In the genomic region with DNA sequence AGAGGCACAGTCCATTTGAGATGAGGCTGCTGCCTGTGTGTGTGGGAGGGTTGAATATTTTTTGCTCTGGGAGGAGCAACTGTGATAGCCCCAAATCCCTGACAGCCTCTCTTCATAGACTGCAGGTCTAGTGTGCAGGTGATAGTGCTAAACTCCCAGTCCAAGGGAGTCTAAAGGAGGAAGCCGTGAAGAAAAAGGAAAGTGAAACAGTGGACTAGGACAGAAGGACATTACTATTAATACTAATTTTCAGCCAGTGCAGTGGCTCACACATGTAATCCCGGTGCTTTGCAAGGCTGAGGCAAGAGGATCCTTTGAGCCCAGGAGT, we compare ENCODE assay signal across 8 cellular contexts.
DNase-seq lines count a peak whose midpoint lies in the region; ATAC-seq, FAIRE-seq and TF ChIP-seq lines count a peak whose summit lies in the region.

No MANE protein-coding gene starts in this region.

- no CpG with 5 or more reads among the region's 2 CpGs for WGBS in neuronal stem cell (ENCODE audit: extremely low coverage in 2 of 2, insufficient read length in 2 of 2, insufficient replicate concordance in 1 of 2), 2 donors

- H4K8ac ChIP-seq in neuronal stem cell (ENCODE audit: low read depth, low read length): no peak overlapping the region

- H3K14ac ChIP-seq in neuronal stem cell (ENCODE audit: low read length): no peak overlapping the region

- H3K4me2 ChIP-seq in neuronal stem cell (ENCODE audit: insufficient read depth, low read length, poor library complexity, severe bottlenecking): no peak overlapping the region

- no peak for TF ChIP-seq CTCF in MCF 10A (IDR thresholded peaks at IDR 0.05; ENCODE audit: unreplicated experiment)

- no peaks in the 10 kb centered on the region for H3K27me3 ChIP-seq in neuronal stem cell (ENCODE audit: control insufficient read depth in 3 of 3, insufficient read depth in 3 of 3, low read depth in 1 of 3, low read length in 3 of 3)

- H2BK120ac ChIP-seq in neuronal stem cell (ENCODE audit: low read depth, low read length): no peak overlapping the region

- H2BK5ac ChIP-seq in neuronal stem cell (ENCODE audit: low read length): no peak overlapping the region

- H3K18ac ChIP-seq in neuronal stem cell (ENCODE audit: low read length): no peak overlapping the region

- no peak overlapping the region for H2AK5ac ChIP-seq in neuronal stem cell (ENCODE audit: low read depth, low read length)

- H3K27me3 Mint-ChIP-seq in MCF 10A (ENCODE audit: insufficient read depth, unreplicated experiment): no peaks in the 10 kb centered on the region
- H3K27me3 Mint-ChIP-seq in naive thymus-derived CD8-positive, alpha-beta T cell: peaks cover 0 to 2% (median 0%) of the 10 kb centered on the region in 5 donors
- no peaks in the 10 kb centered on the region for H3K27me3 Mint-ChIP-seq in activated CD4-positive, alpha-beta memory T cell treated with anti-CD3 and anti-CD28 coated beads for 36 hours

- peaks cover 9% of the 10 kb centered on the region for H3K36me3 Mint-ChIP-seq in MCF 10A (ENCODE audit: insufficient read depth, unreplicated experiment)
- no peaks in the 10 kb centered on the region for H3K36me3 Mint-ChIP-seq in naive thymus-derived CD8-positive, alpha-beta T cell
- H3K36me3 Mint-ChIP-seq in activated CD4-positive, alpha-beta memory T cell treated with anti-CD3 and anti-CD28 coated beads for 36 hours: no peaks in the 10 kb centered on the region

- H3K4me1 Mint-ChIP-seq in MCF 10A (ENCODE audit: insufficient read depth, unreplicated experiment): peaks cover 29% of the 10 kb centered on the region
- H3K4me1 Mint-ChIP-seq in naive thymus-derived CD8-positive, alpha-beta T cell: peaks cover 0 to 6% (median 0%) of the 10 kb centered on the region in 4 donors
- no peaks in the 10 kb centered on the region for H3K4me1 Mint-ChIP-seq in activated CD4-positive, alpha-beta memory T cell treated with anti-CD3 and anti-CD28 coated beads for 36 hours (ENCODE audit: low read depth)

- no peak overlapping the region for H2BK15ac ChIP-seq in neuronal stem cell (ENCODE audit: low read length)

- DNase-seq in GM18507 (ENCODE audit: extremely low spot score, insufficient read length, low read depth) (no peak), MCF 10A (ENCODE audit: unreplicated experiment) (peak; percentile 16), neuronal stem cell (ENCODE audit: low spot score) (no peak), AG08395 (ENCODE audit: low spot score) (no peak)
- DNase-seq in naive thymus-derived CD8-positive, alpha-beta T cell: no peak
- DNase-seq in activated naive CD4-positive, alpha-beta T cell (lab: John Stamatoyannopoulos, UW): no peak
- DNase-seq in activated CD4-positive, alpha-beta memory T cell treated with anti-CD3 and anti-CD28 coated beads for 36 hours: no peak

- H3K9ac ChIP-seq in neuronal stem cell (ENCODE audit: low read depth, low read length, poor library complexity): no peak overlapping the region

- intact Hi-C loops in MCF 10A (cut with micrococcal nuclease): no loop called here
- intact Hi-C loops in activated CD4-positive, alpha-beta memory T cell treated with anti-CD3 and anti-CD28 coated beads for 36 hours (cut with micrococcal nuclease): no loop called here

- peak; percentile 48 for ATAC-seq in HG02973 (IDR thresholded peaks at IDR 0.05; ENCODE audit: unreplicated experiment)
- no peak for ATAC-seq in naive thymus-derived CD8-positive, alpha-beta T cell

- H3K4me3 ChIP-seq in neuronal stem cell (ENCODE audit: low read length in 2 of 2): no peak overlapping the region

- H3K36me3 ChIP-seq in neuronal stem cell (replicated peaks in 1 of 2; ENCODE audit: control insufficient read depth in 2 of 2, insufficient read depth in 2 of 2, low read length in 2 of 2): no peaks in the 10 kb centered on the region

- CTCF ChIA-PET in MCF 10A (lab: Yijun Ruan, JAX): interaction anchor here (0.9 kb wide), 1 partner anchor 81 kb away, joined by 3 read pairs; no protein-coding TSS in a partner anchor
- CTCF ChIA-PET in activated CD4-positive, alpha-beta memory T cell treated with anti-CD3 and anti-CD28 coated beads for 36 hours (lab: Charles Lee): no interaction called here

- H2AFZ ChIP-seq in neuronal stem cell (ENCODE audit: low read length): peak overlapping the region; percentile 86

- POLR2A ChIA-PET in MCF 10A (lab: Yijun Ruan, JAX): interaction anchor here (0.6 to 1.4 kb wide), 5 partner anchors 9 to 1346 kb away, joined by 3 to 5 read pairs (median 3); no protein-coding TSS in a partner anchor
- POLR2A ChIA-PET in naive thymus-derived CD8-positive, alpha-beta T cell (lab: Charles Lee): no interaction called here
- POLR2A ChIA-PET in activated CD4-positive, alpha-beta memory T cell treated with anti-CD3 and anti-CD28 coated beads for 36 hours (lab: Charles Lee): no interaction called here

- no peak overlapping the region for H3K4me3 Mint-ChIP-seq in MCF 10A (ENCODE audit: unreplicated experiment)
- no peak overlapping the region for H3K4me3 Mint-ChIP-seq in naive thymus-derived CD8-positive, alpha-beta T cell
- no peak overlapping the region for H3K4me3 Mint-ChIP-seq in activated CD4-positive, alpha-beta memory T cell treated with anti-CD3 and anti-CD28 coated beads for 36 hours

- peaks cover 0 to 5% of the 10 kb centered on the region in 2 donors for H3K9me3 ChIP-seq in neuronal stem cell (replicated peaks in 1 of 2; ENCODE audit: control insufficient read depth in 2 of 2, insufficient read depth in 1 of 2, low read depth in 1 of 2, low read length in 2 of 2)

- H3K27ac ChIP-seq in neuronal stem cell (replicated peaks; ENCODE audit: low read length): no peak overlapping the region

- no peaks in the 10 kb centered on the region for H3K79me1 ChIP-seq in neuronal stem cell (ENCODE audit: low read depth, low read length)

- H4K91ac ChIP-seq in neuronal stem cell (ENCODE audit: low read depth, low read length, poor library complexity): no peak overlapping the region

- H3K23ac ChIP-seq in neuronal stem cell (ENCODE audit: low read depth, low read length, poor library complexity): no peak overlapping the region

- no peak overlapping the region for H3K4ac ChIP-seq in neuronal stem cell (ENCODE audit: low read length)

- peak overlapping the region; percentile 68 for H3K27ac Mint-ChIP-seq in MCF 10A (ENCODE audit: low read depth, unreplicated experiment)
- H3K27ac Mint-ChIP-seq in naive thymus-derived CD8-positive, alpha-beta T cell: no peak overlapping the region
- H3K27ac Mint-ChIP-seq in activated CD4-positive, alpha-beta memory T cell treated with anti-CD3 and anti-CD28 coated beads for 36 hours: no peak overlapping the region

- no peak overlapping the region for H2BK12ac ChIP-seq in neuronal stem cell (ENCODE audit: low read length)

- BruUV-seq in MCF 10A (replicated peaks; lab: Mats Ljungman, UMichigan): no TSS peak

- FAIRE-seq in GM18507 (lab: Jason Lieb, UNC): peak; percentile 76

- H3K9me3 Mint-ChIP-seq in MCF 10A (ENCODE audit: unreplicated experiment): no peaks in the 10 kb centered on the region
- peaks cover 0 to 5% (median 2%) of the 10 kb centered on the region in 9 donors for H3K9me3 Mint-ChIP-seq in naive thymus-derived CD8-positive, alpha-beta T cell
- H3K9me3 Mint-ChIP-seq in activated CD4-positive, alpha-beta memory T cell treated with anti-CD3 and anti-CD28 coated beads for 36 hours: no peaks in the 10 kb centered on the region

- H3K4me1 ChIP-seq in neuronal stem cell (ENCODE audit: control insufficient read depth in 2 of 2, insufficient read depth in 1 of 2, low read depth in 1 of 2, low read length in 2 of 2): peaks cover 0 to 12% of the 10 kb centered on the region in 2 donors
